15 cellular contexts compared by ENCODE assay signal in genomic region chr13:78606471-78607408, GRCh38. TPM values are rescaled to one million over a fixed set of nuclear protein-coding genes. Genes with fewer than 3 reads are reported as not detected.
DNase-seq lines count a peak whose midpoint lies in the region; ATAC-seq and TF ChIP-seq lines count a peak whose summit lies in the region.
"Had no signal": no experiment of that assay in that cellular context is flagged by ENCODE, and none has a peak within 500 bp of the region (broad histone marks: within the 10 kb centered on the region; RNA-seq: fewer than 3 reads in every experiment).

No MANE protein-coding gene starts in this region.

- H3K4me1 ChIP-seq in iPS-20b (ENCODE audit: insufficient read depth, low read length) (peaks cover 10% of the 10 kb centered on the region; the same call in 1 of the 2 replicates), foreskin keratinocyte (no peaks in the 10 kb centered on the region)

- TF ChIP-seq CTCF in foreskin keratinocyte (conservative IDR thresholded peaks at IDR 0.05): no peak

- H3K4me3 Mint-ChIP-seq in stimulated activated naive CD8-positive, alpha-beta T cell treated with anti-CD3 and anti-CD28 coated beads, Interleukin-15, amount 100 ng/mL, for 72 hours: peak overlapping the region; percentile 4 to 42

- no peaks in the 10 kb centered on the region for H3K9me3 Mint-ChIP-seq in stimulated activated naive CD8-positive, alpha-beta T cell treated with anti-CD3 and anti-CD28 coated beads, Interleukin-15, amount 100 ng/mL, for 72 hours

- H3K36me3 ChIP-seq in iPS-20b (ENCODE audit: insufficient read depth, low read depth, low read length): no peaks in the 10 kb centered on the region

- H3K27ac Mint-ChIP-seq in stimulated activated naive CD8-positive, alpha-beta T cell treated with anti-CD3 and anti-CD28 coated beads, Interleukin-15, amount 100 ng/mL, for 72 hours: no peak overlapping the region

- H3K9me3 ChIP-seq in iPS-20b (ENCODE audit: insufficient read depth, low read depth, low read length): no peaks in the 10 kb centered on the region; the same call in 1 of the 2 replicates
- H3K9me3 ChIP-seq: body of pancreas had no signal

- peak overlapping the region; percentile 65; the same call in 1 of the 2 replicates for H3K4me3 ChIP-seq in iPS-20b (ENCODE audit: low read length)
- H3K4me3 ChIP-seq: body of pancreas had no signal

- H3K9ac ChIP-seq in iPS-20b (ENCODE audit: low read depth, low read length): no peak overlapping the region
- H3K9ac ChIP-seq: KMS-11 had no signal

- H3K27me3 Mint-ChIP-seq in stimulated activated naive CD8-positive, alpha-beta T cell treated with anti-CD3 and anti-CD28 coated beads, Interleukin-15, amount 100 ng/mL, for 72 hours: peaks cover 98% of the 10 kb centered on the region

- H3K27ac ChIP-seq in iPS-20b (ENCODE audit: low read length): no peak overlapping the region
- H3K27ac ChIP-seq in foreskin keratinocyte: no peak overlapping the region
- H3K27ac ChIP-seq: body of pancreas, KMS-11 had no signal

- H3K27me3 ChIP-seq in iPS-20b (ENCODE audit: insufficient read depth, low read length) (peaks cover 97% of the 10 kb centered on the region), foreskin keratinocyte (peaks cover 97% of the 10 kb centered on the region)

- no peak for ATAC-seq in stimulated activated naive CD8-positive, alpha-beta T cell treated with anti-CD3 and anti-CD28 coated beads, Interleukin-15, amount 100 ng/mL, for 72 hours
- no peak for ATAC-seq in stimulated activated naive CD8-positive, alpha-beta T cell treated with anti-CD3 and anti-CD28 coated beads, Interleukin-15, Interleukin-2, amounts not matched to agents 100 U/mL and 50 U/mL, for 24 hours
- ATAC-seq in foreskin keratinocyte: no peak
- ATAC-seq in HG03354 (IDR thresholded peaks at IDR 0.05; ENCODE audit: poor library complexity, severe bottlenecking, unreplicated experiment): no peak
- no peak for ATAC-seq in HG02571 (IDR thresholded peaks at IDR 0.05; ENCODE audit: unreplicated experiment)
- ATAC-seq: body of pancreas had no signal

- DNase-seq in stimulated activated naive CD8-positive, alpha-beta T cell treated with anti-CD3 and anti-CD28 coated beads, Interleukin-15, amount 100 ng/mL, for 72 hours: no peak
- DNase-seq in stimulated activated naive CD8-positive, alpha-beta T cell treated with anti-CD3 and anti-CD28 coated beads, Interleukin-15, Interleukin-2, amounts not matched to agents 100 U/mL and 50 U/mL, for 24 hours: no peak
- peak; percentile 88 for DNase-seq in NCI-H2171 treated with DMSO at 0.1 percent for 48 hours (lab: John Stamatoyannopoulos, UW)
- DNase-seq in NOMO-1 treated with DMSO at 0.1 percent for 48 hours (lab: John Stamatoyannopoulos, UW; ENCODE audit: unreplicated experiment): no peak
- DNase-seq in foreskin keratinocyte: no peak
- DNase-seq: activated effector memory CD4-positive, alpha-beta T cell treated with anti-CD3 and anti-CD28 coated beads, Interleukin-2, amount 50 U/mL, for 16 hours; body of pancreas; cortex of kidney; DMS153; NCI-H1105 treated with DMSO at 0.1 percent for 48 hours; stimulated activated CD4-positive, alpha-beta T cell treated with anti-CD3 and anti-CD28 coated beads, Interleukin-15, amount 100 ng/mL, for 24 hours had no signal

- peaks cover 74% of the 10 kb centered on the region for H3K4me1 Mint-ChIP-seq in stimulated activated naive CD8-positive, alpha-beta T cell treated with anti-CD3 and anti-CD28 coated beads, Interleukin-15, amount 100 ng/mL, for 72 hours

RNA-seq across cellular contexts. Expression of gene POU4F1, which starts 3.4 kb away (rescaled TPM):
- 0.03 TPM in 1 of 2 replicates, not detected in the other for total RNA-seq in foreskin keratinocyte
- polyA plus RNA-seq in foreskin keratinocyte: not detected in 2 replicates
- total RNA-seq: body of pancreas had no signal

RNA-seq across cellular contexts. Expression of gene OBI1, which starts 52.2 kb away (rescaled TPM):
- 19.8 and 20.1 TPM in 2 replicates for total RNA-seq in foreskin keratinocyte
- 5.4 and 6.9 TPM in 2 replicates for polyA plus RNA-seq in foreskin keratinocyte
